In the genomic region with DNA sequence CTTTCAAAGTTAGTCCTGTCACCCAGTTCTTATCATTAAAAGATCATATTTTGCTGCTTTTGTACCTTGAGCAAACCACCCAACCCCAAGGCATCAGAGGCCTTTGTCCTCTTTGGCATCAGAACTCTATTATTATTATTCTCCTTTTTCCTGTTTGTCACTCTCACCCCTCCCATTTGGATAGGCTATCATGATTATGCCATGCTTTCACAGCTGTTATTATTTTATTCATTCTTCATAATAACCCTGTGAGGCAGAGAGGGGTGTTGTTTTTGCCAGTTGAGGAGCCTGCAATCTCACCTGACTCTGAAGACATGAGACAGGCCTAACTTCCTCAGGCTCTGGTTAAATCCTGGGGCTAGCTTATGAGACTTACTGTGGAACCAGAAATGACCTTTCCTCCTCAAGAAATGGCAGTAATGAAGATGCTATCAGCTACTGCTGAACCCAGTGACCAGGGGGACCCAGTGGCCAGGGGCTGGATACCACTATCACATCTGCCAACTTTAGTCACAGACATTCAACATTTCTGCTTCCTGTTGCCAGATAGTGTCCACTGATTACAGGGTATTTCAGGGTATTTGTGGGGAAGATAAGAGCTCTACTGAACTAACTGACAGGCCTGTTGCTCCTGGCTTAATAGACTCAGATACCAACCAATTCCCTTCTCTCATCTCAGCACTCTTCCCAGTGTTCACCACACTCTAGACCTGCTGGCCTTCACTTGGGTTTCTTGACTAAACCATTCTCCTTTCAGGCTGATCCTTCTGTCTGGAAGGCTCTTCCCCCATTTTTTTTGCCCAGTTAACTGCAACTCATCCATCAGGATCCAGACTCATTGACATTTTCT, we compare ENCODE assay signal across 19 cellular contexts. TPM values are rescaled to one million over a fixed set of nuclear protein-coding genes. Genes with fewer than 3 reads are reported as not detected.
DNase-seq lines count a peak whose midpoint lies in the region; ATAC-seq and TF ChIP-seq lines count a peak whose summit lies in the region.
"Had no signal": no experiment of that assay in that cellular context is flagged by ENCODE, and none has a peak within 500 bp of the region (broad histone marks: within the 10 kb centered on the region; RNA-seq: fewer than 3 reads in every experiment).

No MANE protein-coding gene starts in this region.

- H3K27me3 Mint-ChIP-seq in activated naive CD4-positive, alpha-beta T cell treated with anti-CD3 and anti-CD28 coated beads, Interleukin-2, amount 10 ng/mL, durations not matched to agents 7 days and 5 days: peaks cover 10% of the 10 kb centered on the region
- no peaks in the 10 kb centered on the region for H3K27me3 Mint-ChIP-seq in activated CD4-positive, alpha-beta memory T cell treated with anti-CD3 and anti-CD28 coated beads for 36 hours
- H3K27me3 Mint-ChIP-seq: dendritic cell treated with granulocyte-macrophage colony-stimulating factor and Interleukin-4, amounts not matched to agents 40 ng/mL and 50 ng/mL, for 4 days; type B pancreatic cell had no signal

- intact Hi-C loops in heart left ventricle (cut with DNase I) (no loop called here), mucosa of descending colon (cut with DNase I, micrococcal nuclease) (no loop called here)
- intact Hi-C loops in activated CD4-positive, alpha-beta memory T cell treated with anti-CD3 and anti-CD28 coated beads for 36 hours (cut with micrococcal nuclease): no loop called here

- no peaks in the 10 kb centered on the region for H3K27me3 ChIP-seq in cardiac muscle cell
- H3K27me3 ChIP-seq in heart left ventricle: no peaks in the 10 kb centered on the region
- H3K27me3 ChIP-seq in Peyer's patch: no peaks in the 10 kb centered on the region
- H3K27me3 ChIP-seq: spleen had no signal

- CTCF ChIA-PET in activated naive CD4-positive, alpha-beta T cell treated with anti-CD3 and anti-CD28 coated beads, Interleukin-2, amount 10 ng/mL, durations not matched to agents 7 days and 5 days (lab: Charles Lee): interaction anchor here (0.7 kb wide), 1 partner anchor 21 kb away, joined by 3 read pairs; no protein-coding TSS in a partner anchor
- CTCF ChIA-PET in activated CD4-positive, alpha-beta memory T cell treated with anti-CD3 and anti-CD28 coated beads for 36 hours (lab: Charles Lee): no interaction called here

- TF ChIP-seq CTCF in cardiac muscle cell (IDR thresholded peaks at IDR 0.05; ENCODE audit: low read depth, low read length): no peak
- no peak for TF ChIP-seq CTCF in heart left ventricle (IDR thresholded peaks at IDR 0.05)
- TF ChIP-seq CTCF in coronary artery (IDR thresholded peaks at IDR 0.05): no peak
- no peak for TF ChIP-seq CTCF in mucosa of descending colon (IDR thresholded peaks at IDR 0.05)
- no peak for TF ChIP-seq CTCF in Peyer's patch (IDR thresholded peaks at IDR 0.05)

- H3K4me1 ChIP-seq in cardiac muscle cell (ENCODE audit: low read depth) (no peaks in the 10 kb centered on the region), heart left ventricle (peaks cover 0 to 22% (median 0%) of the 10 kb centered on the region in 12 donors), mucosa of descending colon (ENCODE audit: low read depth) (no peaks in the 10 kb centered on the region), Peyer's patch (no peaks in the 10 kb centered on the region)
- H3K4me1 ChIP-seq: A549 had no signal

- POLR2A ChIA-PET in activated CD4-positive, alpha-beta memory T cell treated with anti-CD3 and anti-CD28 coated beads for 36 hours (lab: Charles Lee): no interaction called here

- H3K27ac ChIP-seq in cardiac muscle cell (peak overlapping the region; percentile 11), heart left ventricle (no peak overlapping the region), coronary artery (no peak overlapping the region), Peyer's patch (peak overlapping the region in 2 of 4 donors; percentile 14 to 68)
- H3K27ac ChIP-seq: A549 had no signal

- H3K4me3 ChIP-seq in cardiac muscle cell: no peak overlapping the region
- H3K4me3 ChIP-seq in heart left ventricle: no peak overlapping the region
- no peak overlapping the region for H3K4me3 ChIP-seq in coronary artery
- no peak overlapping the region for H3K4me3 ChIP-seq in mucosa of descending colon
- H3K4me3 ChIP-seq in Peyer's patch: no peak overlapping the region
- H3K4me3 ChIP-seq: A549, spleen had no signal

- H3K36me3 ChIP-seq in cardiac muscle cell: no peaks in the 10 kb centered on the region
- H3K36me3 ChIP-seq in heart left ventricle: no peaks in the 10 kb centered on the region
- no peaks in the 10 kb centered on the region for H3K36me3 ChIP-seq in mucosa of descending colon (ENCODE audit: low read depth)
- no peaks in the 10 kb centered on the region for H3K36me3 ChIP-seq in Peyer's patch
- H3K36me3 ChIP-seq: spleen had no signal

- TF ChIP-seq POLR2A in heart left ventricle (IDR thresholded peaks at IDR 0.05) (no peak), Peyer's patch (IDR thresholded peaks at IDR 0.05) (no peak)

- DNase-seq in cardiac muscle cell (ENCODE audit: low read depth in 1 of 2, low spot score in 1 of 2) (no peak), heart left ventricle (no peak), coronary artery (ENCODE audit: low spot score) (peak; percentile 31), mucosa of descending colon (no peak), NCI-H1092 treated with DMSO at 0.1 percent for 48 hours (lab: John Stamatoyannopoulos, UW) (no peak), Peyer's patch (no peak)
- no peak for DNase-seq in activated naive CD4-positive, alpha-beta T cell treated with anti-CD3 and anti-CD28 coated beads, Interleukin-2, amount 10 ng/mL, durations not matched to agents 7 days and 5 days
- DNase-seq in activated CD4-positive, alpha-beta memory T cell treated with anti-CD3 and anti-CD28 coated beads for 36 hours: no peak
- DNase-seq: activated CD8-positive, alpha-beta memory T cell treated with anti-CD3 and anti-CD28 coated beads, Interleukin-2, amount 50 U/mL, for 4 hours; hippocampal formation; kidney glomerular epithelial cell; NCI-H1048; NCI-H2107; SHP77 treated with DMSO at 0.1 percent for 48 hours; spleen; stimulated activated naive CD4-positive, alpha-beta T cell had no signal

- no peaks in the 10 kb centered on the region for H3K9me3 ChIP-seq in cardiac muscle cell (ENCODE audit: low read depth)
- peaks cover 0 to 13% (median 0%) of the 10 kb centered on the region in 12 donors for H3K9me3 ChIP-seq in heart left ventricle
- H3K9me3 ChIP-seq in mucosa of descending colon: no peaks in the 10 kb centered on the region
- H3K9me3 ChIP-seq in Peyer's patch: no peaks in the 10 kb centered on the region

- no peak overlapping the region for H3K4me3 Mint-ChIP-seq in activated naive CD4-positive, alpha-beta T cell treated with anti-CD3 and anti-CD28 coated beads, Interleukin-2, amount 10 ng/mL, durations not matched to agents 7 days and 5 days
- no peak overlapping the region for H3K4me3 Mint-ChIP-seq in activated CD4-positive, alpha-beta memory T cell treated with anti-CD3 and anti-CD28 coated beads for 36 hours
- H3K4me3 Mint-ChIP-seq: dendritic cell treated with granulocyte-macrophage colony-stimulating factor and Interleukin-4, amounts not matched to agents 40 ng/mL and 50 ng/mL, for 4 days; type B pancreatic cell had no signal

- H3K4me1 Mint-ChIP-seq in activated naive CD4-positive, alpha-beta T cell treated with anti-CD3 and anti-CD28 coated beads, Interleukin-2, amount 10 ng/mL, durations not matched to agents 7 days and 5 days: no peaks in the 10 kb centered on the region
- H3K4me1 Mint-ChIP-seq in activated CD4-positive, alpha-beta memory T cell treated with anti-CD3 and anti-CD28 coated beads for 36 hours (ENCODE audit: low read depth): no peaks in the 10 kb centered on the region

- ATAC-seq in heart left ventricle: no peak
- ATAC-seq in mucosa of descending colon: peak; percentile 31
- ATAC-seq: A549 had no signal

- no peak overlapping the region for H3K27ac Mint-ChIP-seq in activated naive CD4-positive, alpha-beta T cell treated with anti-CD3 and anti-CD28 coated beads, Interleukin-2, amount 10 ng/mL, durations not matched to agents 7 days and 5 days
- H3K27ac Mint-ChIP-seq in activated CD4-positive, alpha-beta memory T cell treated with anti-CD3 and anti-CD28 coated beads for 36 hours: no peak overlapping the region
- H3K27ac Mint-ChIP-seq: dendritic cell treated with granulocyte-macrophage colony-stimulating factor and Interleukin-4, amounts not matched to agents 40 ng/mL and 50 ng/mL, for 4 days; type B pancreatic cell had no signal

- peaks cover 3% of the 10 kb centered on the region for H3K9me3 Mint-ChIP-seq in activated naive CD4-positive, alpha-beta T cell treated with anti-CD3 and anti-CD28 coated beads, Interleukin-2, amount 10 ng/mL, durations not matched to agents 7 days and 5 days
- peaks cover 3% of the 10 kb centered on the region for H3K9me3 Mint-ChIP-seq in activated CD4-positive, alpha-beta memory T cell treated with anti-CD3 and anti-CD28 coated beads for 36 hours
- H3K9me3 Mint-ChIP-seq: type B pancreatic cell had no signal

- no peaks in the 10 kb centered on the region for H3K36me3 Mint-ChIP-seq in activated naive CD4-positive, alpha-beta T cell treated with anti-CD3 and anti-CD28 coated beads, Interleukin-2, amount 10 ng/mL, durations not matched to agents 7 days and 5 days
- no peaks in the 10 kb centered on the region for H3K36me3 Mint-ChIP-seq in activated CD4-positive, alpha-beta memory T cell treated with anti-CD3 and anti-CD28 coated beads for 36 hours
- H3K36me3 Mint-ChIP-seq: type B pancreatic cell had no signal

RNA-seq across cellular contexts. Expression of a gene that starts 11.8 kb away (rescaled TPM):
- total RNA-seq in cardiac muscle cell: 7.5 and 10.9 TPM in 2 replicates
- polyA plus RNA-seq in cardiac muscle cell: 11.1 and 15.5 TPM in 2 replicates
- 10 to 100 TPM; 16.7 to 38.5 (median 24.0) TPM for total RNA-seq in heart left ventricle
- 10 to 100 TPM in 1 of 2 donors, 1 to 10 TPM in 1; 6.0 to 18.9 TPM for polyA plus RNA-seq in heart left ventricle
- total RNA-seq in mucosa of descending colon: 10 to 100 TPM; 16.0 to 29.1 (median 19.7) TPM
- 10 to 100 TPM; 16.8 to 62.7 (median 26.1) TPM for total RNA-seq in Peyer's patch
- total RNA-seq in activated CD4-positive, alpha-beta memory T cell treated with anti-CD3 and anti-CD28 coated beads for 36 hours: 1 to 10 TPM; 7.7 to 8.6 TPM
